16 cellular contexts compared by ENCODE assay signal in the genomic region with DNA sequence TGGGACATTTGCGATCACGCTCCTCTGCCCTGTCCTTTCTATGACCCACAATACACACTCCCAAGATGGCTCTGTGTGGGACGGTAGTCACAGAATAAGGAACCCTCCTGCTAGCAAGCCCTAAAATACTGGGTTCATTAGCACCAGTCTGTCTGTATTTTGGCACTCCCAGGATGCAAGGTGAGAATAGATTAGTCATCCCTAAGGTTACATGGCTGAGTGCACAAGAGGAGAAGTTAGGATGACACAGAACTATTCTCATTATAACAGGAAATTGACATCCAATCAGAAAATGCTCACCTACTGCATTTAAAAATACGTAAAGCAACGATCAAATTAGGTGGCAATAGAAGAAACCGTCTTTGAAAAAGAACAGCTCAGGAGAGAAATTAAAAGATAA.
DNase-seq lines count a peak whose midpoint lies in the region; ATAC-seq and TF ChIP-seq lines count a peak whose summit lies in the region.
"Had no signal": no experiment of that assay in that cellular context is flagged by ENCODE, and none has a peak within 500 bp of the region (broad histone marks: within the 10 kb centered on the region; RNA-seq: fewer than 3 reads in every experiment).

No MANE protein-coding gene starts in this region.

- no peaks in the 10 kb centered on the region for H3K4me1 Mint-ChIP-seq in naive thymus-derived CD8-positive, alpha-beta T cell
- H3K4me1 Mint-ChIP-seq: CD4-positive, alpha-beta memory T cell had no signal

- no peak for TF ChIP-seq CTCF in RWPE1 (conservative IDR thresholded peaks at IDR 0.05; ENCODE audit: low read depth)

- H3K27ac ChIP-seq in RWPE1 = no peak overlapping the region

- H3K4me3 Mint-ChIP-seq in naive thymus-derived CD8-positive, alpha-beta T cell = no peak overlapping the region
- H3K4me3 Mint-ChIP-seq: CD4-positive, alpha-beta memory T cell; HFFc6 had no signal

- no peak overlapping the region for H3K27ac Mint-ChIP-seq in naive thymus-derived CD8-positive, alpha-beta T cell
- H3K27ac Mint-ChIP-seq: CD4-positive, alpha-beta memory T cell; HFFc6 had no signal

- peaks cover 0 to 5% (median 3%) of the 10 kb centered on the region in 5 donors for H3K27me3 Mint-ChIP-seq in naive thymus-derived CD8-positive, alpha-beta T cell

- H3K36me3 Mint-ChIP-seq in naive thymus-derived CD8-positive, alpha-beta T cell = peaks cover 0 to 4% (median 0%) of the 10 kb centered on the region in 3 donors
- H3K36me3 Mint-ChIP-seq: CD4-positive, alpha-beta memory T cell had no signal

- H3K9me3 Mint-ChIP-seq in naive thymus-derived CD8-positive, alpha-beta T cell = peaks cover 4 to 12% (median 8%) of the 10 kb centered on the region in 9 donors
- H3K9me3 Mint-ChIP-seq: HFFc6 had no signal

- peak; percentile 11 for DNase-seq in Daoy (ENCODE audit: low read depth)
- peak; percentile 5 for DNase-seq in RWPE1 (ENCODE audit: low spot score)
- peak; percentile 49 for DNase-seq in glomerular visceral epithelial cell (ENCODE audit: extremely low spot score)
- peak; percentile 72 for DNase-seq in kidney tubule cell (ENCODE audit: low spot score)
- DNase-seq in GF-D8 (lab: John Stamatoyannopoulos, UW) = no peak
- DNase-seq in activated T-cell treated with anti-CD3 and anti-CD28 coated beads, Interleukin-2, amount 50 U/mL, for 48 hours = no peak
- DNase-seq in activated CD4-positive, CD25-positive, alpha-beta regulatory T cell treated with anti-CD3 and anti-CD28 coated beads, Interleukin-2, amount 50 U/mL, for 72 hours = no peak
- no peak for DNase-seq in naive thymus-derived CD8-positive, alpha-beta T cell
- DNase-seq: C1 segment of cervical spinal cord; CD4-positive, alpha-beta memory T cell; COR-L47; DMS153; DMS79 treated with DMSO at 0.1 percent for 48 hours; GOT3; HFFc6 had no signal

- CTCF ChIA-PET in RWPE1 (lab: Yijun Ruan, JAX) = no interaction called here

- no peak for ATAC-seq in naive thymus-derived CD8-positive, alpha-beta T cell
- ATAC-seq: GM12878 had no signal

- POLR2A ChIA-PET in RWPE1 (lab: Yijun Ruan, JAX; ENCODE audit: low non-redundant PET) = no interaction called here
- POLR2A ChIA-PET in naive thymus-derived CD8-positive, alpha-beta T cell (lab: Charles Lee) = no interaction called here

Comparison
In these comparisons a context has a peak if more than half of its experiments do, and no peak if none do; other contexts are left out.
1. DNase-seq: peak in Daoy (single experiment), RWPE1 (single experiment), glomerular visceral epithelial cell (single experiment) and kidney tubule cell (single experiment); none in GF-D8 (single experiment), activated T-cell treated with anti-CD3 and anti-CD28 coated beads, Interleukin-2, amount 50 U/mL, for 48 hours (0 of 2), activated CD4-positive, CD25-positive, alpha-beta regulatory T cell treated with anti-CD3 and anti-CD28 coated beads, Interleukin-2, amount 50 U/mL, for 72 hours (single experiment) and naive thymus-derived CD8-positive, alpha-beta T cell (0 of 10).